In the genomic region with DNA sequence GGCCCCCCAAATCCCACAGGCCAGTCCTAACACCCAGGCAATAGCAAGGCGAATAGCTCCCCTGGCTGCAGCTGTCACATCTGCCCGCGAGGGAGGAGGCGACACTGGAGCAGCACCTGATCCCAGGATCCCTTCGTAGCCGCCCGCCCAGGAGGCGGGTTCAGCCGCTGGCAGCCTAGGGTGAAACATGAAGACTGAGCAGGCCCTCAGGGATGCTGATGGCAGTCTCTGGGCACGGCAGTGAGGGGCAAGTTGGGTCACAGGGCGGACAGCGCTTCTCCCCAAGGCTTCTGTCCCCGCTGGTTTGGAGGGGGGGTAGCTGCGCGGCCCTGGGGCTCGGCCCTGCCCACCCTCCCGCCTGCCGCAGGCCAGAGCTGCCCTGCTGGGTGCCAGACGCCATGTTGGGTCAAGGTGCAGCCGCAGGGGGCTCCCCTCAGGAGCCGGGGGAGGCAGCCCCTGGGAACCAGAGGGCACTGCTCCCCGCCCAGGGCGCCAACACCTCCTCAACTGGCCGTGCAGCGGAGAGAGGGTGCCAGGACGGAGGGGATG, we compare ENCODE assay signal across 1 cellular context.
TF ChIP-seq lines count a peak whose summit lies in the region.

No MANE protein-coding gene starts in this region.

TF ChIP-seq in neural cell, 6 proteins besides CTCF, POLR2A, EP300 and RAD21 (continued from another document):
- TF ChIP-seq, protein P1, sequence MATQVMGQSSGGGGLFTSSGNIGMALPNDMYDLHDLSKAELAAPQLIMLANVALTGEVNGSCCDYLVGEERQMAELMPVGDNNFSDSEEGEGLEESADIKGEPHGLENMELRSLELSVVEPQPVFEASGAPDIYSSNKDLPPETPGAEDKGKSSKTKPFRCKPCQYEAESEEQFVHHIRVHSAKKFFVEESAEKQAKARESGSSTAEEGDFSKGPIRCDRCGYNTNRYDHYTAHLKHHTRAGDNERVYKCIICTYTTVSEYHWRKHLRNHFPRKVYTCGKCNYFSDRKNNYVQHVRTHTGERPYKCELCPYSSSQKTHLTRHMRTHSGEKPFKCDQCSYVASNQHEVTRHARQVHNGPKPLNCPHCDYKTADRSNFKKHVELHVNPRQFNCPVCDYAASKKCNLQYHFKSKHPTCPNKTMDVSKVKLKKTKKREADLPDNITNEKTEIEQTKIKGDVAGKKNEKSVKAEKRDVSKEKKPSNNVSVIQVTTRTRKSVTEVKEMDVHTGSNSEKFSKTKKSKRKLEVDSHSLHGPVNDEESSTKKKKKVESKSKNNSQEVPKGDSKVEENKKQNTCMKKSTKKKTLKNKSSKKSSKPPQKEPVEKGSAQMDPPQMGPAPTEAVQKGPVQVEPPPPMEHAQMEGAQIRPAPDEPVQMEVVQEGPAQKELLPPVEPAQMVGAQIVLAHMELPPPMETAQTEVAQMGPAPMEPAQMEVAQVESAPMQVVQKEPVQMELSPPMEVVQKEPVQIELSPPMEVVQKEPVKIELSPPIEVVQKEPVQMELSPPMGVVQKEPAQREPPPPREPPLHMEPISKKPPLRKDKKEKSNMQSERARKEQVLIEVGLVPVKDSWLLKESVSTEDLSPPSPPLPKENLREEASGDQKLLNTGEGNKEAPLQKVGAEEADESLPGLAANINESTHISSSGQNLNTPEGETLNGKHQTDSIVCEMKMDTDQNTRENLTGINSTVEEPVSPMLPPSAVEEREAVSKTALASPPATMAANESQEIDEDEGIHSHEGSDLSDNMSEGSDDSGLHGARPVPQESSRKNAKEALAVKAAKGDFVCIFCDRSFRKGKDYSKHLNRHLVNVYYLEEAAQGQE (IDR thresholded peaks at IDR 0.05; ENCODE audit: borderline replicate concordance) = no peak
- no peak for TF ChIP-seq POLR2AphosphoS5 (IDR thresholded peaks at IDR 0.05)
TF ChIP-seq in neural cell: peak in this region for 0.
